Comparison of ENCODE assay signal across 7 cellular contexts in genomic region chr1:161305872-161306519, GRCh38.
A peak's percentile ranks its signal among the peaks of the same experiment; 100 is the strongest.
DNase-seq lines count a peak whose midpoint lies in the region; ATAC-seq and TF ChIP-seq lines count a peak whose summit lies in the region.

No MANE protein-coding gene starts in this region.

- H3K4me1 ChIP-seq in neutrophil (ENCODE audit: control insufficient read depth in 1 of 2, insufficient read depth in 1 of 2, low read depth in 1 of 2, low read length in 1 of 2) = peaks cover 51 to 58% of the 10 kb centered on the region in 2 experiments

- no peaks in the 10 kb centered on the region for H3K27me3 ChIP-seq in neutrophil

- peak; percentile 68 for TF ChIP-seq CTCF in neutrophil (IDR thresholded peaks at IDR 0.05)

- peak overlapping the region; percentile 62 to 78 for H3K4me3 ChIP-seq in neutrophil (ENCODE audit: low read depth in 1 of 2, low read length in 1 of 2)

- peak overlapping the region; percentile 99 for H3K27ac ChIP-seq in neutrophil
- H3K27ac ChIP-seq in substantia nigra (ENCODE audit: low read depth, low read length, poor library complexity, severe bottlenecking) = peak overlapping the region; percentile 8

- DNase-seq in OCI-M1 (lab: John Stamatoyannopoulos, UW) (peak; percentile 84), activated gamma-delta T cell (lab: John Stamatoyannopoulos, UW) (peak; percentile 29), globus pallidus (ENCODE audit: low spot score) (peak; percentile 70), substantia nigra (lab: John Stamatoyannopoulos, UW) (peak; percentile 7 to 84 (median 47))

- H3K9me3 ChIP-seq in neutrophil = no peaks in the 10 kb centered on the region

- no peaks in the 10 kb centered on the region for H3K36me3 ChIP-seq in neutrophil

- ATAC-seq in GM18873 (IDR thresholded peaks at IDR 0.05; ENCODE audit: low FRiP score, unreplicated experiment) (peak; percentile 49), HG03457 (IDR thresholded peaks at IDR 0.05; ENCODE audit: unreplicated experiment) (peak; percentile 56)

Comparison
In these comparisons a context has a peak if more than half of its experiments do, and no peak if none do; other contexts are left out.
1. Peak in every context shown above with its lines: DNase-seq, ATAC-seq, H3K4me3 ChIP-seq and H3K27ac ChIP-seq.
2. DNase-seq: peak in every context shown above with its lines; median percentile 84 in OCI-M1; 70 in globus pallidus; 47 in substantia nigra; 29 in activated gamma-delta T cell.